In genomic region chr9:116939161-116939560, GRCh38 we compare ENCODE assay signal across 33 cellular contexts.
"Had no signal": no experiment of that assay in that cellular context is flagged by ENCODE, and none has a peak within 500 bp of the region (broad histone marks: within the 10 kb centered on the region; RNA-seq: fewer than 3 reads in every experiment).

No MANE protein-coding gene starts in this region.

- H3K27ac Mint-ChIP-seq: activated CD4-positive, alpha-beta memory T cell treated with anti-CD3 and anti-CD28 coated beads for 36 hours; activated CD4-positive, alpha-beta T cell treated with anti-CD3 and anti-CD28 coated beads, Interleukin-2, amount 10 ng/mL, durations not matched to agents 24 days and 14 days; activated CD8-positive, alpha-beta T cell treated with anti-CD3 and anti-CD28 coated beads for 36 hours; activated naive CD4-positive, alpha-beta T cell treated with anti-CD3 and anti-CD28 coated beads for 36 hours; activated naive CD4-positive, alpha-beta T cell treated with anti-CD3 and anti-CD28 coated beads, Interleukin-2, amount 50 U/mL, for 72 hours; activated naive CD8-positive, alpha-beta T cell treated with anti-CD3 and anti-CD28 coated beads for 36 hours; activated T-cell treated with anti-CD3 and anti-CD28 coated beads, Interleukin-2, amount 50 U/mL, for 72 hours; activated T-helper 1 cell treated with anti-CD3 and anti-CD28 coated beads, Interleukin-12 subunit alpha, Interleukin-12 subunit beta, Interleukin-2, Interleukin-4 antibody, amounts not matched to agents 30 ng/mL and 10 ng/mL and 1 ng/mL, durations not matched to agents 14 hours and 24 hours and 36 hours; activated T-helper 17 cell treated with anti-CD3 and anti-CD28 coated beads, Interleukin-2, amount 50 U/mL, for 72 hours; T-helper 1 cell treated with Interleukin-12 subunit alpha and Interleukin-12 subunit beta and Interleukin-4 antibody, amounts not matched to agents 30 μg/mL and 1 μg/mL, for 36 hours; T-helper 2 cell treated with Interferon-gamma antibody and Interleukin-4, amounts not matched to agents 5 μg/mL and 100 μg/mL, for 36 hours had no signal

- H3K36me3 ChIP-seq: adrenal gland, brain microvascular endothelial cell, breast epithelium had no signal

- H3K4me3 Mint-ChIP-seq: activated CD4-positive, alpha-beta memory T cell treated with anti-CD3 and anti-CD28 coated beads for 36 hours; activated CD4-positive, alpha-beta T cell treated with anti-CD3 and anti-CD28 coated beads, Interleukin-2, amount 10 ng/mL, durations not matched to agents 24 days and 14 days; activated CD8-positive, alpha-beta T cell treated with anti-CD3 and anti-CD28 coated beads for 36 hours; activated naive CD4-positive, alpha-beta T cell treated with anti-CD3 and anti-CD28 coated beads for 36 hours; activated naive CD8-positive, alpha-beta T cell treated with anti-CD3 and anti-CD28 coated beads for 36 hours; activated T-cell treated with anti-CD3 and anti-CD28 coated beads, Interleukin-2, amount 50 U/mL, for 4 hours; activated T-cell treated with anti-CD3 and anti-CD28 coated beads, Interleukin-2, amount 50 U/mL, for 72 hours; activated T-helper 1 cell treated with anti-CD3 and anti-CD28 coated beads, Interleukin-12 subunit alpha, Interleukin-12 subunit beta, Interleukin-2, Interleukin-4 antibody, amounts not matched to agents 30 ng/mL and 10 ng/mL and 1 ng/mL, durations not matched to agents 14 hours and 24 hours and 36 hours; activated T-helper 17 cell treated with anti-CD3 and anti-CD28 coated beads, Interleukin-2, amount 50 U/mL, for 72 hours; T-helper 1 cell treated with Interleukin-12 subunit alpha and Interleukin-12 subunit beta and Interleukin-4 antibody, amounts not matched to agents 30 μg/mL and 1 μg/mL, for 36 hours; T-helper 2 cell treated with Interferon-gamma antibody and Interleukin-4, amounts not matched to agents 5 μg/mL and 100 μg/mL, for 36 hours had no signal

- H3K27ac ChIP-seq: adrenal gland, body of pancreas, brain microvascular endothelial cell, breast epithelium, VCaP had no signal

- H3K9me3 Mint-ChIP-seq: activated CD4-positive, alpha-beta T cell treated with anti-CD3 and anti-CD28 coated beads, Interleukin-2, amount 10 ng/mL, durations not matched to agents 24 days and 14 days had no signal

- H3K4me1 Mint-ChIP-seq: activated CD4-positive, alpha-beta T cell treated with anti-CD3 and anti-CD28 coated beads, Interleukin-2, amount 10 ng/mL, durations not matched to agents 24 days and 14 days; activated naive CD8-positive, alpha-beta T cell treated with anti-CD3 and anti-CD28 coated beads for 36 hours; activated T-helper 17 cell treated with anti-CD3 and anti-CD28 coated beads, Interleukin-2, amount 50 U/mL, for 72 hours had no signal

- H3K27me3 Mint-ChIP-seq: activated CD4-positive, alpha-beta T cell treated with anti-CD3 and anti-CD28 coated beads, Interleukin-2, amount 10 ng/mL, durations not matched to agents 24 days and 14 days; activated naive CD8-positive, alpha-beta T cell treated with anti-CD3 and anti-CD28 coated beads for 36 hours had no signal

- H3K27me3 ChIP-seq: adrenal gland, body of pancreas, brain microvascular endothelial cell, breast epithelium had no signal

- DNase-seq: activated CD4-positive, alpha-beta memory T cell treated with anti-CD3 and anti-CD28 coated beads for 36 hours; activated CD4-positive, alpha-beta T cell treated with anti-CD3 and anti-CD28 coated beads for 4 hours; activated CD4-positive, alpha-beta T cell treated with anti-CD3 and anti-CD28 coated beads, Interleukin-2, amount 10 ng/mL, durations not matched to agents 24 days and 14 days; activated CD4-positive, alpha-beta T cell treated with anti-CD3 and anti-CD28 coated beads, Interleukin-2, amount 50 U/mL, for 1 hour; activated CD4-positive, alpha-beta T cell treated with anti-CD3 and anti-CD28 coated beads, Interleukin-2, amount 50 U/mL, for 4 hours; activated CD4-positive, CD25-positive, alpha-beta regulatory T cell; activated CD4-positive, CD25-positive, alpha-beta regulatory T cell treated with anti-CD3 and anti-CD28 coated beads, Interleukin-2, amount 50 U/mL, for 72 hours; activated CD8-positive, alpha-beta memory T cell treated with anti-CD3 and anti-CD28 coated beads, Interleukin-2, amount 50 U/mL, for 4 hours; activated CD8-positive, alpha-beta T cell treated with anti-CD3 and anti-CD28 coated beads for 36 hours; activated effector memory CD4-positive, alpha-beta T cell treated with anti-CD3 and anti-CD28 coated beads, Interleukin-2, amount 50 U/mL, for 16 hours; activated gamma-delta T cell treated with Interleukin-2 at 50 U/mL for 16 hours; activated naive CD4-positive, alpha-beta T cell; activated naive CD4-positive, alpha-beta T cell treated with anti-CD3 and anti-CD28 coated beads for 36 hours; activated naive CD4-positive, alpha-beta T cell treated with anti-CD3 and anti-CD28 coated beads, Interleukin-2, amount 50 U/mL, for 16 hours; activated naive CD8-positive, alpha-beta T cell treated with anti-CD3 and anti-CD28 coated beads for 36 hours; activated T-cell treated with anti-CD3 and anti-CD28 coated beads for 4 hours; activated T-cell treated with anti-CD3 and anti-CD28 coated beads, Interleukin-2, amount 50 U/mL, for 1 hour; activated T-cell treated with anti-CD3 and anti-CD28 coated beads, Interleukin-2, amount 50 U/mL, for 4 hours; activated T-cell treated with anti-CD3 and anti-CD28 coated beads, Interleukin-2, amount 50 U/mL, for 72 hours; adrenal gland; amniotic stem cell; aorta; body of pancreas; central memory CD4-positive, alpha-beta T cell; T-helper 9 cell had no signal

- H3K36me3 Mint-ChIP-seq: activated CD4-positive, alpha-beta memory T cell treated with anti-CD3 and anti-CD28 coated beads for 36 hours; activated naive CD4-positive, alpha-beta T cell treated with anti-CD3 and anti-CD28 coated beads, Interleukin-2, amount 50 U/mL, for 72 hours; activated naive CD8-positive, alpha-beta T cell treated with anti-CD3 and anti-CD28 coated beads for 36 hours had no signal

- H3K9me3 ChIP-seq: adrenal gland, body of pancreas, breast epithelium had no signal

- ATAC-seq: activated CD8-positive, alpha-beta T cell treated with anti-CD3 and anti-CD28 coated beads for 36 hours; activated naive CD4-positive, alpha-beta T cell treated with anti-CD3 and anti-CD28 coated beads, Interleukin-2, amount 50 U/mL, for 72 hours; activated T-cell treated with anti-CD3 and anti-CD28 coated beads, Interleukin-2, amount 50 U/mL, for 4 hours; activated T-cell treated with anti-CD3 and anti-CD28 coated beads, Interleukin-2, amount 50 U/mL, for 72 hours; activated T-helper 17 cell treated with anti-CD3 and anti-CD28 coated beads, Interleukin-2, amount 50 U/mL, for 72 hours; body of pancreas had no signal

- H3K4me3 ChIP-seq: adrenal gland, body of pancreas, breast epithelium had no signal

- H3K4me1 ChIP-seq: adrenal gland, body of pancreas, breast epithelium had no signal
